In the genomic region with DNA sequence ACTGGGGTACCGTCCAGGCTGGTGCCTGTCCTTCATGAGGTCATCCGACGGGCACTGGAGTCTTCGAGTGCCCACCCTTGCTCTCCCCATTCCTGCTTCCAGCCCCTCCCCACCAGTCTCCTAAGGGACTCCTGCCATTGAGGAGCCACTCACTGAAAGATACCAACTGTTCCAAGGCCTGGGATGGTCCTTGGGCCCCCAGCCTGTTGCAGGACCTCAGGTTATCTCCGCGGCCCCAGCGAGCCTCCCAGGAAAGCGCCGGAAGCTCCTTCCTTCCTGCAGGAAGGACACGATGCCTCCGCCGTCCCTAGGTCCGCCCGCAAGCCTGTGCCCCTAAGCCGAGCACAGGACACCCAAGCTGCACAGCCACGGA, we compare ENCODE assay signal across 1 cellular context.
A peak's percentile ranks its signal among the peaks of the same experiment; 100 is the strongest.
TF ChIP-seq lines count a peak whose summit lies in the region.

No MANE protein-coding gene starts in this region.

TF ChIP-seq in H1, 55 proteins besides CTCF, POLR2A, EP300 and RAD21:
- TF ChIP-seq SAP30 (IDR thresholded peaks at IDR 0.05; ENCODE audit: insufficient read depth, insufficient replicate concordance, low read length) (no peak), MAFK (IDR thresholded peaks at IDR 0.05; ENCODE audit: low read depth, low read length) (no peak), KDM4A (IDR thresholded peaks at IDR 0.05; ENCODE audit: low read depth, low read length, severe bottlenecking) (no peak), EZH2 (IDR thresholded peaks at IDR 0.05; ENCODE audit: low read depth, low read length, severe bottlenecking) (peak; percentile 44), KDM1A (IDR thresholded peaks at IDR 0.05; ENCODE audit: borderline replicate concordance, low read length) (no peak), TBP (IDR thresholded peaks at IDR 0.05; ENCODE audit: low read depth, low read length) (no peak)
